In genomic region chr19:5990289-5990797, GRCh38 we compare ENCODE assay signal across 12 cellular contexts. TPM values are rescaled to one million over a fixed set of nuclear protein-coding genes. Genes with fewer than 3 reads are reported as not detected.
A peak's percentile ranks its signal among the peaks of the same experiment; 100 is the strongest.
DNase-seq lines count a peak whose midpoint lies in the region; ATAC-seq and TF ChIP-seq lines count a peak whose summit lies in the region.
"Had no signal": no experiment of that assay in that cellular context is flagged by ENCODE, and none has a peak within 500 bp of the region (broad histone marks: within the 10 kb centered on the region; RNA-seq: fewer than 3 reads in every experiment).

No MANE protein-coding gene starts in this region.

- peak overlapping the region; percentile 58 for H3K27ac Mint-ChIP-seq in stimulated activated naive CD8-positive, alpha-beta T cell treated with anti-CD3 and anti-CD28 coated beads, Interleukin-15, Interleukin-2, amounts not matched to agents 100 ng/mL and 50 ng/mL, for 24 hours
- H3K27ac Mint-ChIP-seq: type B pancreatic cell had no signal

- intact Hi-C loops in body of pancreas (cut with DNase I), result no loop called here

- CTCF ChIA-PET in RWPE1 (lab: Yijun Ruan, JAX), result interaction anchor here (0.8 to 0.9 kb wide), 2 partner anchors 22 to 31 kb away, joined by 3 to 4 read pairs; no protein-coding TSS in a partner anchor

- peaks cover 11% of the 10 kb centered on the region for H3K4me1 Mint-ChIP-seq in stimulated activated naive CD8-positive, alpha-beta T cell treated with anti-CD3 and anti-CD28 coated beads, Interleukin-15, Interleukin-2, amounts not matched to agents 100 ng/mL and 50 ng/mL, for 24 hours (ENCODE audit: low read depth)

- POLR2A ChIA-PET in RWPE1 (lab: Yijun Ruan, JAX; ENCODE audit: low non-redundant PET), result no interaction called here

- no peaks in the 10 kb centered on the region for H3K9me3 Mint-ChIP-seq in stimulated activated naive CD8-positive, alpha-beta T cell treated with anti-CD3 and anti-CD28 coated beads, Interleukin-15, Interleukin-2, amounts not matched to agents 100 ng/mL and 50 ng/mL, for 24 hours
- H3K9me3 Mint-ChIP-seq: type B pancreatic cell had no signal

- H3K36me3 ChIP-seq in body of pancreas (replicated peaks in 1 of 2; ENCODE audit: insufficient read depth in 1 of 2, low read depth in 2 of 2), result no peaks in the 10 kb centered on the region

- H3K4me1 ChIP-seq in body of pancreas, result peaks cover 13% of the 10 kb centered on the region

- no peak for TF ChIP-seq CTCF in RWPE1 (conservative IDR thresholded peaks at IDR 0.05; ENCODE audit: low read depth)
- no peak for TF ChIP-seq CTCF in body of pancreas (IDR thresholded peaks at IDR 0.05)

- WGBS in body of pancreas, 2 donors, result 50 to 61% methylated on average over 17 of the region's 17 CpGs

- H3K4me3 ChIP-seq in body of pancreas, result no peak overlapping the region
- H3K4me3 ChIP-seq: left lung had no signal

- H3K4me3 Mint-ChIP-seq in stimulated activated naive CD8-positive, alpha-beta T cell treated with anti-CD3 and anti-CD28 coated beads, Interleukin-15, Interleukin-2, amounts not matched to agents 100 ng/mL and 50 ng/mL, for 24 hours, result peak overlapping the region; percentile 58
- H3K4me3 Mint-ChIP-seq: type B pancreatic cell had no signal

- H3K27me3 Mint-ChIP-seq in stimulated activated naive CD8-positive, alpha-beta T cell treated with anti-CD3 and anti-CD28 coated beads, Interleukin-15, Interleukin-2, amounts not matched to agents 100 ng/mL and 50 ng/mL, for 24 hours, result no peaks in the 10 kb centered on the region
- H3K27me3 Mint-ChIP-seq: type B pancreatic cell had no signal

- no peak for TF ChIP-seq POLR2A in body of pancreas (IDR thresholded peaks at IDR 0.05)

- H3K27me3 ChIP-seq in body of pancreas, result no peaks in the 10 kb centered on the region
- H3K27me3 ChIP-seq: left lung had no signal

- H3K27ac ChIP-seq in RWPE1 (0 out of 2 replicates have a peak overlapping the region, but pooled peaks have one; percentile 6), body of pancreas (no peak overlapping the region)
- H3K27ac ChIP-seq: C4-2B, left lung, parathyroid adenoma had no signal

- no peak for ATAC-seq in stimulated activated naive CD8-positive, alpha-beta T cell treated with anti-CD3 and anti-CD28 coated beads, Interleukin-15, Interleukin-2, amounts not matched to agents 100 U/mL and 50 U/mL, for 24 hours
- ATAC-seq in esophagus mucosa (peak; percentile 4), body of pancreas (no peak), HG03439 (IDR thresholded peaks at IDR 0.05; ENCODE audit: unreplicated experiment) (no peak), HG03520 (IDR thresholded peaks at IDR 0.05; ENCODE audit: unreplicated experiment) (no peak)
- ATAC-seq: left lung had no signal

- H3K9me3 ChIP-seq in body of pancreas, result no peaks in the 10 kb centered on the region
- H3K9me3 ChIP-seq: left lung had no signal

- no peaks in the 10 kb centered on the region for H3K36me3 Mint-ChIP-seq in stimulated activated naive CD8-positive, alpha-beta T cell treated with anti-CD3 and anti-CD28 coated beads, Interleukin-15, Interleukin-2, amounts not matched to agents 100 ng/mL and 50 ng/mL, for 24 hours (ENCODE audit: low read depth)
- H3K36me3 Mint-ChIP-seq: type B pancreatic cell had no signal

- DNase-seq in stimulated activated naive CD8-positive, alpha-beta T cell treated with anti-CD3 and anti-CD28 coated beads, Interleukin-15, Interleukin-2, amounts not matched to agents 100 U/mL and 50 U/mL, for 24 hours, result no peak
- no peak for DNase-seq in RWPE1 (ENCODE audit: low spot score)
- no peak for DNase-seq in body of pancreas
- DNase-seq in epidermal melanocyte (ENCODE audit: insufficient read length, low spot score), result no peak
- DNase-seq: left lung had no signal

RNA-seq across cellular contexts. Expression of gene RANBP3, which starts 12.4 kb away (rescaled TPM):
- 49.6 TPM for total RNA-seq in esophagus mucosa
- total RNA-seq in body of pancreas, result 10 to 100 TPM; 62.0 to 90.0 TPM
